1 cellular context compared by ENCODE assay signal in genomic region chr6:137968901-137969300, GRCh38.
TF ChIP-seq lines count a peak whose summit lies in the region.

No MANE protein-coding gene starts in this region.

TF ChIP-seq in K562, 482 proteins besides CTCF, POLR2A, EP300 and RAD21 (continued from another document):
- TF ChIP-seq ZNF395 (CRISPR knock-in tag; IDR thresholded peaks at IDR 0.05) (no peak), HBP1 (CRISPR knock-in tag; IDR thresholded peaks at IDR 0.05) (peak; percentile 53; the same call in 1 of the 2 replicates), JUND (IDR thresholded peaks at IDR 0.05; ENCODE audit: borderline replicate concordance, low read depth, low read length) (peak; percentile 80), JUND (tag; IDR thresholded peaks at IDR 0.05; ENCODE audit: borderline replicate concordance, low read depth, low read length) (peak; percentile 70), POU5F1 (IDR thresholded peaks at IDR 0.05; ENCODE audit: borderline replicate concordance, low read depth, low read length, partially characterized antibody) (no peak), CBFA2T2 (conservative IDR thresholded peaks at IDR 0.05) (peak; percentile 35)
